ENCODE assay signal across 2 cellular contexts in genomic region chr17:47192549-47192948, GRCh38.
TF ChIP-seq lines count a peak whose summit lies in the region.

No MANE protein-coding gene starts in this region.

TF ChIP-seq in HEK293T, 16 proteins besides CTCF, POLR2A, EP300 and RAD21:
- TF ChIP-seq FOXM1 (IDR thresholded peaks at IDR 0.05; ENCODE audit: borderline replicate concordance) (no peak), PKNOX1 (IDR thresholded peaks at IDR 0.05) (0 out of 2 replicates have a peak, but pooled peaks have one; percentile 4)
TF ChIP-seq in HEK293T: peak in this region for 1.

TF ChIP-seq in GM12878, 131 proteins besides CTCF, POLR2A, EP300 and RAD21 (continues in another document):
- TF ChIP-seq ATF7 (IDR thresholded peaks at IDR 0.05; ENCODE audit: low read depth), result peak; percentile 62; the same call in 1 of the 2 replicates
- no peak for TF ChIP-seq BRCA1 (IDR thresholded peaks at IDR 0.05; ENCODE audit: low read depth, low read length)
- no peak for TF ChIP-seq ZNF622 (IDR thresholded peaks at IDR 0.05)
- no peak for TF ChIP-seq ZBTB4 (CRISPR knock-in tag; IDR thresholded peaks at IDR 0.05)
- TF ChIP-seq ASH2L (IDR thresholded peaks at IDR 0.05; ENCODE audit: borderline replicate concordance, low read depth), result no peak
- TF ChIP-seq RELB (IDR thresholded peaks at IDR 0.05; ENCODE audit: low read depth), result peak; percentile 67
- no peak for TF ChIP-seq CBX3 (IDR thresholded peaks at IDR 0.05; ENCODE audit: borderline replicate concordance, low read depth)
- no peak for TF ChIP-seq CREB1 (IDR thresholded peaks at IDR 0.05; ENCODE audit: low read depth)
- TF ChIP-seq RUNX3 (IDR thresholded peaks at IDR 0.05; ENCODE audit: low read length), result peak; percentile 96
- no peak for TF ChIP-seq SMAD5 (IDR thresholded peaks at IDR 0.05; ENCODE audit: low read depth)
- peak; percentile 29; the same call in 1 of the 2 replicates for TF ChIP-seq CREM (IDR thresholded peaks at IDR 0.05; ENCODE audit: low read depth)
- peak; percentile 84 for TF ChIP-seq IKZF1 (conservative IDR thresholded peaks at IDR 0.05)
- peak; percentile 63; the same call in 1 of the 2 replicates for TF ChIP-seq BCL11A (IDR thresholded peaks at IDR 0.05; ENCODE audit: low read depth, low read length)
- no peak for TF ChIP-seq MXI1 (IDR thresholded peaks at IDR 0.05; ENCODE audit: low read depth, low read length)
- peak; percentile 39; the same call in 1 of the 2 replicates for TF ChIP-seq PAX5 (IDR thresholded peaks at IDR 0.05; ENCODE audit: borderline replicate concordance, low read depth, low read length)
- TF ChIP-seq NFIC (IDR thresholded peaks at IDR 0.05; ENCODE audit: low read depth, low read length), result peak; percentile 59; the same call in 1 of the 2 replicates
- no peak for TF ChIP-seq STAT3 (IDR thresholded peaks at IDR 0.05; ENCODE audit: low read depth, low read length)
- TF ChIP-seq TAF1 (IDR thresholded peaks at IDR 0.05; ENCODE audit: borderline replicate concordance, low read depth, low read length), result no peak
- 0 out of 2 replicates have a peak, but pooled peaks have one; percentile 14 for TF ChIP-seq RAD51 (IDR thresholded peaks at IDR 0.05)
- no peak for TF ChIP-seq MTA3 (IDR thresholded peaks at IDR 0.05; ENCODE audit: borderline replicate concordance, low read length)
- no peak for TF ChIP-seq YBX1 (IDR thresholded peaks at IDR 0.05)
- TF ChIP-seq RCOR1 (conservative IDR thresholded peaks at IDR 0.05; ENCODE audit: low read depth, low read length), result no peak
- TF ChIP-seq WRNIP1 (IDR thresholded peaks at IDR 0.05; ENCODE audit: borderline replicate concordance, low read depth, low read length), result no peak
- no peak for TF ChIP-seq MAX (IDR thresholded peaks at IDR 0.05; ENCODE audit: low read depth, low read length)
- TF ChIP-seq ATF2 (IDR thresholded peaks at IDR 0.05; ENCODE audit: low read length), result 0 out of 2 replicates have a peak, but pooled peaks have one; percentile 42
- no peak for TF ChIP-seq KDM1A (IDR thresholded peaks at IDR 0.05; ENCODE audit: borderline replicate concordance)
- no peak for TF ChIP-seq NFXL1 (IDR thresholded peaks at IDR 0.05; ENCODE audit: borderline replicate concordance)
- no peak for TF ChIP-seq HSF1 (IDR thresholded peaks at IDR 0.05; ENCODE audit: low read depth, low read length)
- peak; percentile 92 to 94 for TF ChIP-seq IKZF2 (IDR thresholded peaks at IDR 0.05)
- peak; percentile 68 for TF ChIP-seq DPF2 (IDR thresholded peaks at IDR 0.05)
- 0 out of 2 replicates have a peak, but pooled peaks have one; percentile 21 for TF ChIP-seq NKRF (conservative IDR thresholded peaks at IDR 0.05)
- TF ChIP-seq SKIL (IDR thresholded peaks at IDR 0.05; ENCODE audit: low read depth, poor library complexity, severe bottlenecking), result peak; percentile 49
- no peak for TF ChIP-seq TBL1XR1 (IDR thresholded peaks at IDR 0.05; ENCODE audit: low read depth, low read length)
- TF ChIP-seq SIN3A (IDR thresholded peaks at IDR 0.05; ENCODE audit: low read depth, low read length), result no peak
- TF ChIP-seq E2F8 (IDR thresholded peaks at IDR 0.05; ENCODE audit: low read depth, partially characterized antibody), result no peak
- no peak for TF ChIP-seq PRDM15 (CRISPR knock-in tag; IDR thresholded peaks at IDR 0.05)
- no peak for TF ChIP-seq POLR2AphosphoS2 (IDR thresholded peaks at IDR 0.05; ENCODE audit: low read depth, low read length)
- TF ChIP-seq NRF1 (conservative IDR thresholded peaks at IDR 0.05; ENCODE audit: low read depth, low read length), result no peak
- no peak for TF ChIP-seq CHD1 (IDR thresholded peaks at IDR 0.05; ENCODE audit: low read depth, low read length)
- no peak for TF ChIP-seq ZNF274 (IDR thresholded peaks at IDR 0.05; ENCODE audit: insufficient read depth, insufficient read length)
- TF ChIP-seq KAT2A (conservative IDR thresholded peaks at IDR 0.05; ENCODE audit: control insufficient read depth, low read depth, low read length), result no peak
- 0 out of 2 replicates have a peak, but pooled peaks have one; percentile 32 for TF ChIP-seq GATAD2B (conservative IDR thresholded peaks at IDR 0.05; ENCODE audit: low read depth)
- TF ChIP-seq CEBPB (IDR thresholded peaks at IDR 0.05; ENCODE audit: borderline replicate concordance in 1 of 2, low read depth in 2 of 2, low read length in 2 of 2), result no peak
- TF ChIP-seq MTA2 (IDR thresholded peaks at IDR 0.05; ENCODE audit: low read depth), result peak; percentile 94
- peak; percentile 17 for TF ChIP-seq MEF2B (IDR thresholded peaks at IDR 0.05; ENCODE audit: partially characterized antibody, poor library complexity, severe bottlenecking)
- peak; percentile 93 for TF ChIP-seq NBN (IDR thresholded peaks at IDR 0.05)
